In genomic region chr10:61128196-61128595, GRCh38 we compare ENCODE assay signal across 8 cellular contexts.
"Had no signal": no experiment of that assay in that cellular context is flagged by ENCODE, and none has a peak within 500 bp of the region (broad histone marks: within the 10 kb centered on the region; RNA-seq: fewer than 3 reads in every experiment).

No MANE protein-coding gene starts in this region.

- H2AFZ ChIP-seq: GM23338 had no signal

- ATAC-seq: GM23338 had no signal

- H3K27ac Mint-ChIP-seq: GM23338 had no signal

- H3K4me3 Mint-ChIP-seq: GM23338, H9 had no signal

- FAIRE-seq: H1, H54, HTR-8/SVneo had no signal

- H3K4me2 ChIP-seq: GM23338, KMS-11 had no signal

- H3K4me3 ChIP-seq: GM23338 had no signal

- H3K9ac ChIP-seq: KMS-11 had no signal

- H3K27ac ChIP-seq: KMS-11 had no signal

- DNase-seq: H9, HCEC 1CT, KBM-7 had no signal
